In genomic region chr20:33410081-33410742, GRCh38 we compare ENCODE assay signal across 18 cellular contexts.
"Had no signal": no experiment of that assay in that cellular context is flagged by ENCODE, and none has a peak within 500 bp of the region (broad histone marks: within the 10 kb centered on the region; RNA-seq: fewer than 3 reads in every experiment).

No MANE protein-coding gene starts in this region.

- H3K27me3 ChIP-seq: breast epithelium, hepatocyte, left lung, upper lobe of right lung had no signal

- H3K36me3 ChIP-seq: breast epithelium, upper lobe of right lung had no signal

- H3K27ac ChIP-seq: breast epithelium, hepatocyte, left lung, thoracic aorta, upper lobe of right lung had no signal

- H3K4me3 ChIP-seq: breast epithelium, hepatocyte, left lung, smooth muscle cell, thoracic aorta, upper lobe of right lung had no signal

- H3K4me1 ChIP-seq: breast epithelium, left lung, upper lobe of right lung had no signal

- H3K9me3 ChIP-seq: breast epithelium, left lung, thoracic aorta, upper lobe of right lung had no signal

- ATAC-seq: activated naive CD8-positive, alpha-beta T cell treated with anti-CD3 and anti-CD28 coated beads, Interleukin-2, amount 50 U/mL, for 24 hours; left lung; upper lobe of right lung had no signal

- H3K27ac Mint-ChIP-seq: activated CD4-positive, alpha-beta T cell treated with anti-CD3 and anti-CD28 coated beads, Interleukin-2, amount 10 ng/mL, durations not matched to agents 24 days and 14 days; activated naive CD4-positive, alpha-beta T cell treated with anti-CD3 and anti-CD28 coated beads for 36 hours; activated naive CD8-positive, alpha-beta T cell treated with anti-CD3 and anti-CD28 coated beads, Interleukin-2, amount 50 U/mL, for 24 hours; activated T-helper 2 cell treated with anti-CD3 and anti-CD28 coated beads, Interferon-gamma antibody, Interleukin-2, Interleukin-4, amounts not matched to agents 10 μg/mL and 5 μg/mL and 100 μg/mL, durations not matched to agents 14 hours and 24 hours and 36 hours; progenitor cell of endocrine pancreas had no signal

- H3K4me2 ChIP-seq: hepatocyte, smooth muscle cell had no signal

- FAIRE-seq: endometrium, TTC549 had no signal

- H3K4me3 Mint-ChIP-seq: activated CD4-positive, alpha-beta T cell treated with anti-CD3 and anti-CD28 coated beads, Interleukin-2, amount 10 ng/mL, durations not matched to agents 24 days and 14 days; activated naive CD4-positive, alpha-beta T cell treated with anti-CD3 and anti-CD28 coated beads for 36 hours; activated naive CD8-positive, alpha-beta T cell treated with anti-CD3 and anti-CD28 coated beads, Interleukin-2, amount 50 U/mL, for 24 hours; naive thymus-derived CD4-positive, alpha-beta T cell had no signal

- H3K79me2 ChIP-seq: hepatocyte had no signal

- H3K9me3 Mint-ChIP-seq: activated CD4-positive, alpha-beta T cell treated with anti-CD3 and anti-CD28 coated beads, Interleukin-2, amount 10 ng/mL, durations not matched to agents 24 days and 14 days; activated naive CD4-positive, alpha-beta T cell treated with anti-CD3 and anti-CD28 coated beads for 36 hours; activated naive CD8-positive, alpha-beta T cell treated with anti-CD3 and anti-CD28 coated beads, Interleukin-2, amount 50 U/mL, for 24 hours; activated T-helper 2 cell treated with anti-CD3 and anti-CD28 coated beads, Interferon-gamma antibody, Interleukin-2, Interleukin-4, amounts not matched to agents 10 μg/mL and 5 μg/mL and 100 μg/mL, durations not matched to agents 14 hours and 24 hours and 36 hours had no signal

- H2AFZ ChIP-seq: hepatocyte had no signal

- H3K4me1 Mint-ChIP-seq: activated CD4-positive, alpha-beta T cell treated with anti-CD3 and anti-CD28 coated beads, Interleukin-2, amount 10 ng/mL, durations not matched to agents 24 days and 14 days had no signal

- DNase-seq: activated CD4-positive, alpha-beta T cell treated with anti-CD3 and anti-CD28 coated beads, Interleukin-2, amount 10 ng/mL, durations not matched to agents 24 days and 14 days; activated CD4-positive, CD25-positive, alpha-beta regulatory T cell; activated naive CD4-positive, alpha-beta T cell treated with anti-CD3 and anti-CD28 coated beads for 36 hours; activated naive CD8-positive, alpha-beta T cell treated with anti-CD3 and anti-CD28 coated beads, Interleukin-2, amount 50 U/mL, for 24 hours; islet precursor cell; mammary epithelial cell; naive thymus-derived CD4-positive, alpha-beta T cell; right cardiac atrium; upper lobe of right lung had no signal

- H3K27me3 Mint-ChIP-seq: activated CD4-positive, alpha-beta T cell treated with anti-CD3 and anti-CD28 coated beads, Interleukin-2, amount 10 ng/mL, durations not matched to agents 24 days and 14 days; activated naive CD8-positive, alpha-beta T cell treated with anti-CD3 and anti-CD28 coated beads, Interleukin-2, amount 50 U/mL, for 24 hours; naive thymus-derived CD4-positive, alpha-beta T cell; progenitor cell of endocrine pancreas had no signal
